Comparison of ENCODE assay signal across 2 cellular contexts in genomic region chr4:186264660-186265059, GRCh38.
TF ChIP-seq lines count a peak whose summit lies in the region.

No MANE protein-coding gene starts in this region.

TF ChIP-seq in GM23338, 12 proteins besides CTCF, POLR2A, EP300 and RAD21:
- no peak for TF ChIP-seq ZNF114 (CRISPR knock-in tag; IDR thresholded peaks at IDR 0.05)

TF ChIP-seq in HepG2, 621 proteins besides CTCF, POLR2A, EP300 and RAD21:
- TF ChIP-seq ZNF296 (CRISPR knock-in tag; conservative IDR thresholded peaks at IDR 0.05) = no peak
- 0 out of 2 replicates have a peak, but pooled peaks have one; percentile 0 for TF ChIP-seq ZFP91 (CRISPR knock-in tag; IDR thresholded peaks at IDR 0.05; ENCODE audit: borderline replicate concordance)
